24 cellular contexts compared by ENCODE assay signal in genomic region chr5:33309076-33309475, GRCh38.
DNase-seq lines count a peak whose midpoint lies in the region; ATAC-seq, FAIRE-seq and TF ChIP-seq lines count a peak whose summit lies in the region.
"Had no signal": no experiment of that assay in that cellular context is flagged by ENCODE, and none has a peak within 500 bp of the region (broad histone marks: within the 10 kb centered on the region; RNA-seq: fewer than 3 reads in every experiment).

No MANE protein-coding gene starts in this region.

- DNase-seq in HuH-7 (ENCODE audit: low spot score) = peak; percentile 2
- peak; percentile 86 for DNase-seq in epithelial cell of proximal tubule (ENCODE audit: low read depth)
- DNase-seq in left lobe of liver (ENCODE audit: low spot score) = no peak
- DNase-seq in small intestine = peak; percentile 66
- no peak for DNase-seq in NCI-H526 treated with DMSO at 0.1 percent for 48 hours (lab: John Stamatoyannopoulos, UW)
- DNase-seq in NCI-H2029 (lab: John Stamatoyannopoulos, UW) = no peak
- no peak for DNase-seq in NCI-H2171 (lab: John Stamatoyannopoulos, UW)
- no peak for DNase-seq in NCI-H526 (lab: John Stamatoyannopoulos, UW)
- DNase-seq: activated CD4-positive, CD25-positive, alpha-beta regulatory T cell; activated CD8-positive, alpha-beta T cell treated with anti-CD3 and anti-CD28 coated beads for 36 hours; activated naive CD4-positive, alpha-beta T cell treated with Interleukin-2 at 50 U/mL for 16 hours; activated T-cell treated with anti-CD3 and anti-CD28 coated beads, Interleukin-2, amount 50 U/mL, for 24 hours; BE2C; GOT3; islet precursor cell; midbrain; NCI-H1436 treated with DMSO at 0.1 percent for 48 hours; NCI-H774; right cardiac atrium had no signal

- 7 to 35% (median 14%) methylated on average over 2 of the region's 2 CpGs for WGBS in small intestine, 3 donors

- H3K4me3 ChIP-seq in epithelial cell of proximal tubule (ENCODE audit: low read depth, low read length) (no peak overlapping the region), small intestine (ENCODE audit: low read depth in 1 of 2, low read length in 2 of 2) (no peak overlapping the region)
- H3K4me3 ChIP-seq: ascending aorta, tibial nerve had no signal

- ATAC-seq in left lobe of liver = peak; percentile 77
- ATAC-seq: activated CD8-positive, alpha-beta T cell treated with anti-CD3 and anti-CD28 coated beads for 36 hours; right cardiac atrium; stimulated activated memory B cell treated with anti-CD40 and anti-IgM and Interleukin-4, amounts not matched to agents 10 μg/mL and 1 μg/mL and 100 μg/mL, for 72 hours had no signal

- H3K27ac ChIP-seq in small intestine (ENCODE audit: low read depth in 1 of 2, low read length in 1 of 2) = no peak overlapping the region
- H3K27ac ChIP-seq: ascending aorta, neutrophil, tibial nerve had no signal

- no peaks in the 10 kb centered on the region for H3K27me3 ChIP-seq in small intestine (ENCODE audit: control insufficient read depth in 2 of 2, insufficient read depth in 2 of 2, low read length in 2 of 2)
- H3K27me3 ChIP-seq: ascending aorta, BE2C, neutrophil, tibial nerve had no signal

- no peak for TF ChIP-seq CTCF in epithelial cell of proximal tubule (conservative IDR thresholded peaks at IDR 0.05; ENCODE audit: low read depth, low read length)

- no peaks in the 10 kb centered on the region for H3K36me3 ChIP-seq in small intestine (ENCODE audit: control insufficient read depth in 2 of 2, insufficient read depth in 2 of 2, low read length in 2 of 2)
- H3K36me3 ChIP-seq: ascending aorta, BE2C, neutrophil, tibial nerve had no signal

- FAIRE-seq in small intestine (lab: Jason Lieb, UNC) = no peak
- FAIRE-seq: D721Med had no signal

- H3K4me1 ChIP-seq in small intestine (ENCODE audit: control insufficient read depth in 2 of 2, insufficient read depth in 1 of 2, low read depth in 1 of 2, low read length in 1 of 2) = no peaks in the 10 kb centered on the region
- H3K4me1 ChIP-seq: BE2C had no signal

- H3K9me3 ChIP-seq in small intestine (ENCODE audit: control insufficient read depth, low read depth) = no peaks in the 10 kb centered on the region
- H3K9me3 ChIP-seq: ascending aorta, BE2C, neutrophil, tibial nerve had no signal

Comparison
In these comparisons a context has a peak if more than half of its experiments do, and no peak if none do; other contexts are left out.
1. DNase-seq: peak in HuH-7 (single experiment), epithelial cell of proximal tubule (single experiment) and small intestine (single experiment); none in left lobe of liver (single experiment), NCI-H526 treated with DMSO at 0.1 percent for 48 hours (single experiment), NCI-H2029 (single experiment), NCI-H2171 (single experiment) and NCI-H526 (0 of 2).